Comparison of ENCODE assay signal across 28 cellular contexts in the genomic region with DNA sequence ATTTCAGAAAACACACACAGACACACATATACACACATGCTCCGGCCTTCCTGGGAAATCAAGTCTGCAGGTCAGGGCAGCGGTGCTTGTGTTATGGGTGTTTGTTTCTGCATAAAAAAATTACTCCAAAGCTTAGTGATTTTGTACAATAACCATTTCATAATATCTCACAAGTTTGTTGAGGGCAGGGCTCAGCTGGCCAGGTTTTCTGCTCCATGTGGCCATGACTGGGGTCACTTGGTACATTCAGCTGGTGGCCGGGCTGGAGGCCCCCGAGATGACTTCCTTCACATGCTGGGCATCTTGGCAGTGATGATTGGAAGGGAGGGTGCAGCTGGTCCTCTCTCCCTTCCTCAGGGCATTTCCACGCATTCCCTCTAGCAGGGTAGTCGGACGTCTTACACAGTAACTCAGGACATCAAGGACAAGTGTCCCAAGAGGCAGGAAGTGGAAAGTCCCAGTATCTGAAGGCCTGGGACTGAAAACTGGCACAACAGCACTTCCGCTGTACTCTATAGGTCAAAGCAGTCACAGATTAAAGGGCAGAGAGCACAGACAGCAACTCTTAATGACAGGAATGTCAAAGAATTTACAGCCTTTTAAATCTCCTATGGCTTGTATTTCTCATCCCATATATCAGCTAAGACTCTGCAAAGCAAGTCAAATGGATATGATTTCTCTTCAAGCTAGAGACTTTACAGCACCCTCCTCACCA.
"Had no signal": no experiment of that assay in that cellular context is flagged by ENCODE, and none has a peak within 500 bp of the region (broad histone marks: within the 10 kb centered on the region; RNA-seq: fewer than 3 reads in every experiment).

No MANE protein-coding gene starts in this region.

- H3K4me1 Mint-ChIP-seq: naive B cell; natural killer cell; nephron progenitor cell; neural progenitor cell; stimulated activated naive B cell treated with anti-CD40 and anti-IgM and Interleukin-4, amounts not matched to agents 10 μg/mL and 1 μg/mL and 100 μg/mL, for 72 hours had no signal

- H2AFZ ChIP-seq: hepatocyte, neural progenitor cell had no signal

- H3K36me3 ChIP-seq: left lung, lower lobe of right lung, neural progenitor cell, ovary, right atrium auricular region, stomach, thyroid gland, transverse colon, upper lobe of left lung, vagina had no signal

- DNase-seq: kidney glomerular epithelial cell; left cardiac atrium; left lung; lower lobe of right lung; mammary epithelial cell; mesenchymal stem cell; naive B cell; natural killer cell; nephron progenitor cell; ovary; stimulated activated CD4-positive, alpha-beta T cell treated with anti-CD3 and anti-CD28 coated beads, Interleukin-12 subunit alpha, Interleukin-12 subunit beta, amount 100 ng/mL, for 4 hours; stimulated activated CD4-positive, alpha-beta T cell treated with anti-CD3 and anti-CD28 coated beads, Interleukin-15, amount 100 ng/mL, for 24 hours; stimulated activated CD4-positive, alpha-beta T cell treated with anti-CD3 and anti-CD28 coated beads, Interleukin-2, amount 100 ng/mL, for 24 hours; stimulated activated CD4-positive, alpha-beta T cell treated with anti-CD3 and anti-CD28 coated beads, Interleukin-4, amount 100 ng/mL, for 1 hour; stimulated activated naive B cell treated with anti-CD40 and anti-IgM and Interleukin-4, amounts not matched to agents 10 μg/mL and 1 μg/mL and 100 μg/mL, for 72 hours; stimulated activated naive CD8-positive, alpha-beta T cell treated with anti-CD3 and anti-CD28 coated beads, Interleukin-15, Interleukin-2, amounts not matched to agents 100 U/mL and 50 U/mL, for 24 hours; stomach; testis; thyroid gland; transverse colon; upper lobe of left lung had no signal

- H3K27me3 Mint-ChIP-seq: progenitor cell of endocrine pancreas; stimulated activated naive B cell treated with anti-CD40 and anti-IgM and Interleukin-4, amounts not matched to agents 10 μg/mL and 1 μg/mL and 100 μg/mL, for 72 hours had no signal

- H3K36me3 Mint-ChIP-seq: naive B cell; neural progenitor cell; stimulated activated naive B cell treated with anti-CD40 and anti-IgM and Interleukin-4, amounts not matched to agents 10 μg/mL and 1 μg/mL and 100 μg/mL, for 72 hours had no signal

- H3K4me3 Mint-ChIP-seq: naive B cell; natural killer cell; nephron progenitor cell; neural progenitor cell; stimulated activated naive B cell treated with anti-CD40 and anti-IgM and Interleukin-4, amounts not matched to agents 10 μg/mL and 1 μg/mL and 100 μg/mL, for 72 hours had no signal

- ATAC-seq: left cardiac atrium; left lung; lower lobe of right lung; natural killer cell; sciatic nerve; stimulated activated naive B cell treated with anti-CD40 and anti-IgM and Interleukin-4, amounts not matched to agents 10 μg/mL and 1 μg/mL and 100 μg/mL, for 72 hours; stimulated activated naive CD8-positive, alpha-beta T cell treated with anti-CD3 and anti-CD28 coated beads, Interleukin-15, Interleukin-2, amounts not matched to agents 100 U/mL and 50 U/mL, for 24 hours had no signal

- H3K79me2 ChIP-seq: hepatocyte had no signal

- H3K4me2 ChIP-seq: hepatocyte, neural progenitor cell had no signal

- H3K4me3 ChIP-seq: hepatocyte, left lung, lower lobe of right lung, neural progenitor cell, ovary, right atrium auricular region, skin epidermis, stomach, testis, thyroid gland, transverse colon, upper lobe of left lung, vagina had no signal

- H3K4me1 ChIP-seq: left lung, lower lobe of right lung, right atrium auricular region, stomach, testis, thyroid gland, transverse colon, upper lobe of left lung, vagina had no signal

- H3K27ac Mint-ChIP-seq: naive B cell; natural killer cell; nephron progenitor cell; neural progenitor cell; progenitor cell of endocrine pancreas; stimulated activated naive B cell treated with anti-CD40 and anti-IgM and Interleukin-4, amounts not matched to agents 10 μg/mL and 1 μg/mL and 100 μg/mL, for 72 hours had no signal

- H3K27ac ChIP-seq: hepatocyte, left lung, lower lobe of right lung, neural progenitor cell, ovary, right atrium auricular region, skin epidermis, stomach, testis, thyroid gland, transverse colon, upper lobe of left lung, vagina had no signal

- H3K27me3 ChIP-seq: hepatocyte, left lung, neural progenitor cell, ovary, right atrium auricular region, testis, thyroid gland, transverse colon, upper lobe of left lung, vagina had no signal
